In genomic region chr12:5307065-5307464, GRCh38 we compare ENCODE assay signal across 1 cellular context.
TF ChIP-seq lines count a peak whose summit lies in the region.

No MANE protein-coding gene starts in this region.

TF ChIP-seq in HepG2, 621 proteins besides CTCF, POLR2A, EP300 and RAD21 (continued from another document):
- no peak for TF ChIP-seq PAXIP1 (CRISPR knock-in tag; conservative IDR thresholded peaks at IDR 0.05)
- no peak for TF ChIP-seq KDM5B (CRISPR knock-in tag; IDR thresholded peaks at IDR 0.05; ENCODE audit: borderline replicate concordance)
